19 cellular contexts compared by ENCODE assay signal in genomic region chr3:129600348-129600747, GRCh38. TPM values are rescaled to one million over a fixed set of nuclear protein-coding genes. Genes with fewer than 3 reads are reported as not detected.
DNase-seq lines count a peak whose midpoint lies in the region; ATAC-seq and TF ChIP-seq lines count a peak whose summit lies in the region.
"Had no signal": no experiment of that assay in that cellular context is flagged by ENCODE, and none has a peak within 500 bp of the region (broad histone marks: within the 10 kb centered on the region; RNA-seq: fewer than 3 reads in every experiment).

No MANE protein-coding gene starts in this region.

- no peaks in the 10 kb centered on the region for H3K9me3 Mint-ChIP-seq in effector memory CD8-positive, alpha-beta T cell
- H3K9me3 Mint-ChIP-seq in neural progenitor cell = no peaks in the 10 kb centered on the region
- H3K9me3 Mint-ChIP-seq: activated naive CD8-positive, alpha-beta T cell treated with anti-CD3 and anti-CD28 coated beads for 36 hours had no signal

- TF ChIP-seq POLR2A in heart left ventricle (IDR thresholded peaks at IDR 0.05) = no peak

- ATAC-seq in heart left ventricle (no peak), left ventricle myocardium superior (no peak), upper lobe of right lung (no peak)
- no peak for ATAC-seq in effector memory CD8-positive, alpha-beta T cell (replicated peaks)

- DNase-seq in heart left ventricle (no peak), left ventricle myocardium superior (no peak), neural progenitor cell (ENCODE audit: low spot score) (no peak), upper lobe of right lung (no peak), CD1c-positive myeloid dendritic cell (ENCODE audit: extremely low spot score) (no peak), NCI-H748 treated with DMSO at 0.1 percent for 48 hours (lab: John Stamatoyannopoulos, UW) (no peak), NOMO-1 (lab: John Stamatoyannopoulos, UW; ENCODE audit: unreplicated experiment in 2 of 2) (no peak)
- DNase-seq in effector memory CD8-positive, alpha-beta T cell = no peak
- DNase-seq: activated CD4-positive, CD25-positive, alpha-beta regulatory T cell; activated naive CD8-positive, alpha-beta T cell treated with anti-CD3 and anti-CD28 coated beads for 36 hours; activated T-cell treated with anti-CD3 and anti-CD28 coated beads for 4 hours; COR-L47; GOT3; NCI-H187 treated with DMSO at 0.1 percent for 48 hours; NCI-H526; SW 1271 had no signal

- peaks cover 55% of the 10 kb centered on the region for H3F3A ChIP-seq in neural progenitor cell (ENCODE audit: low read depth)

- H3K9me3 ChIP-seq in heart left ventricle (no peaks in the 10 kb centered on the region), neural progenitor cell (ENCODE audit: low read depth) (no peaks in the 10 kb centered on the region), upper lobe of right lung (no peaks in the 10 kb centered on the region)

- 53 to 84% (median 63%) methylated on average over 2 of the region's 2 CpGs for WGBS in heart left ventricle, 4 donors

- H2AFZ ChIP-seq in neural progenitor cell (replicated peaks) = no peak overlapping the region

- peaks cover 56 to 72% of the 10 kb centered on the region in 2 donors for H3K4me1 Mint-ChIP-seq in effector memory CD8-positive, alpha-beta T cell (ENCODE audit: low read depth in 2 of 2)
- H3K4me1 Mint-ChIP-seq in neural progenitor cell = peaks cover 76% of the 10 kb centered on the region

- TF ChIP-seq CTCF in heart left ventricle (IDR thresholded peaks at IDR 0.05) = no peak
- no peak for TF ChIP-seq CTCF in neural progenitor cell (IDR thresholded peaks at IDR 0.05)
- TF ChIP-seq CTCF in upper lobe of right lung (IDR thresholded peaks at IDR 0.05) = no peak

- peaks cover 31% of the 10 kb centered on the region for H4K20me1 ChIP-seq in neural progenitor cell (ENCODE audit: low read depth)

- H3K79me2 ChIP-seq in neural progenitor cell (ENCODE audit: low read depth) = no peaks in the 10 kb centered on the region

- peaks cover 0 to 7% (median under 1%) of the 10 kb centered on the region in 9 donors for H3K27me3 ChIP-seq in heart left ventricle
- H3K27me3 ChIP-seq in neural progenitor cell = peaks cover 19% of the 10 kb centered on the region
- H3K27me3 ChIP-seq in upper lobe of right lung = no peaks in the 10 kb centered on the region

- H3K4me1 ChIP-seq in heart left ventricle (peaks cover 8 to 93% (median 81%) of the 10 kb centered on the region in 12 donors), neural progenitor cell (peaks cover 44% of the 10 kb centered on the region), upper lobe of right lung (peaks cover 92% of the 10 kb centered on the region)

- no peaks in the 10 kb centered on the region for H3K27me3 Mint-ChIP-seq in effector memory CD8-positive, alpha-beta T cell
- peaks cover 16% of the 10 kb centered on the region for H3K27me3 Mint-ChIP-seq in neural progenitor cell (ENCODE audit: insufficient read depth, low read depth)

- H3K36me3 Mint-ChIP-seq in effector memory CD8-positive, alpha-beta T cell (ENCODE audit: insufficient read depth) = peaks cover 5% of the 10 kb centered on the region
- H3K36me3 Mint-ChIP-seq in neural progenitor cell = no peaks in the 10 kb centered on the region
- H3K36me3 Mint-ChIP-seq: activated naive CD8-positive, alpha-beta T cell treated with anti-CD3 and anti-CD28 coated beads for 36 hours had no signal

- H3K4me3 ChIP-seq in heart left ventricle (peak overlapping the region in 5 of 12 donors; percentile 11 to 99 (median 41)), neural progenitor cell (no peak overlapping the region), upper lobe of right lung (no peak overlapping the region)

- H3K4me2 ChIP-seq in neural progenitor cell = no peak overlapping the region

- peak overlapping the region in 1 of 2 donors; percentile 50 for H3K4me3 Mint-ChIP-seq in effector memory CD8-positive, alpha-beta T cell
- no peak overlapping the region for H3K4me3 Mint-ChIP-seq in neural progenitor cell
- H3K4me3 Mint-ChIP-seq: activated naive CD8-positive, alpha-beta T cell treated with anti-CD3 and anti-CD28 coated beads for 36 hours had no signal

- H3K27ac ChIP-seq in heart left ventricle (peak overlapping the region in 11 of 12 donors; percentile 78 to 97 (median 92)), neural progenitor cell (no peak overlapping the region), upper lobe of right lung (peak overlapping the region; percentile 84)

- intact Hi-C loops in heart left ventricle (cut with DNase I) (loop anchor here in 7 of 10 donors (5.0 kb wide), 2 partner anchors 38 to 108 kb away; no protein-coding TSS in a partner anchor), left ventricle myocardium superior (cut with micrococcal nuclease) (no loop called here), upper lobe of right lung (cut with DNase I) (no loop called here)

- H3K36me3 ChIP-seq in heart left ventricle = peaks cover 0 to 14% (median 0%) of the 10 kb centered on the region in 9 donors
- no peaks in the 10 kb centered on the region for H3K36me3 ChIP-seq in neural progenitor cell
- no peaks in the 10 kb centered on the region for H3K36me3 ChIP-seq in upper lobe of right lung

- H3K27ac Mint-ChIP-seq in effector memory CD8-positive, alpha-beta T cell = peak overlapping the region; percentile 9 to 38
- peak overlapping the region; percentile 90 for H3K27ac Mint-ChIP-seq in neural progenitor cell
- H3K27ac Mint-ChIP-seq: activated naive CD8-positive, alpha-beta T cell treated with anti-CD3 and anti-CD28 coated beads for 36 hours had no signal

- no peak overlapping the region for H3K9ac ChIP-seq in neural progenitor cell

RNA-seq across cellular contexts. Expression of gene PLXND1, which starts 6.1 kb away (rescaled TPM):
- total RNA-seq in heart left ventricle (100 to 1,000 TPM in 2 of 9 donors, 10 to 100 TPM in 7; 40.8 to 218 (median 64.9) TPM), left ventricle myocardium superior (56.6 TPM), neural progenitor cell (ENCODE audit: low replicate concordance) (9.0 and 12.9 TPM in 2 replicates), upper lobe of right lung (284 TPM)
- polyA plus RNA-seq in heart left ventricle = 10 to 100 TPM; 66.4 to 67.3 TPM

RNA-seq across cellular contexts. Expression of gene H1-8, which starts 57.4 kb away (rescaled TPM):
- total RNA-seq in heart left ventricle (not detected), left ventricle myocardium superior (not detected), neural progenitor cell (ENCODE audit: low replicate concordance) (not detected in 2 replicates), upper lobe of right lung (not detected)
- polyA plus RNA-seq in heart left ventricle = not detected
- total RNA-seq: A172; activated naive CD8-positive, alpha-beta T cell treated with anti-CD3 and anti-CD28 coated beads for 36 hours; fibroblast of lung; pulmonary artery endothelial cell had no signal
- polyA plus RNA-seq: fibroblast of lung had no signal

Comparison
In these comparisons a context has a peak if more than half of its experiments do, and no peak if none do; other contexts are left out.
1. intact Hi-C loops: an anchor here in heart left ventricle (5.0 kb wide); none called in left ventricle myocardium superior and upper lobe of right lung.